ENCODE assay signal across 8 cellular contexts in the genomic region with DNA sequence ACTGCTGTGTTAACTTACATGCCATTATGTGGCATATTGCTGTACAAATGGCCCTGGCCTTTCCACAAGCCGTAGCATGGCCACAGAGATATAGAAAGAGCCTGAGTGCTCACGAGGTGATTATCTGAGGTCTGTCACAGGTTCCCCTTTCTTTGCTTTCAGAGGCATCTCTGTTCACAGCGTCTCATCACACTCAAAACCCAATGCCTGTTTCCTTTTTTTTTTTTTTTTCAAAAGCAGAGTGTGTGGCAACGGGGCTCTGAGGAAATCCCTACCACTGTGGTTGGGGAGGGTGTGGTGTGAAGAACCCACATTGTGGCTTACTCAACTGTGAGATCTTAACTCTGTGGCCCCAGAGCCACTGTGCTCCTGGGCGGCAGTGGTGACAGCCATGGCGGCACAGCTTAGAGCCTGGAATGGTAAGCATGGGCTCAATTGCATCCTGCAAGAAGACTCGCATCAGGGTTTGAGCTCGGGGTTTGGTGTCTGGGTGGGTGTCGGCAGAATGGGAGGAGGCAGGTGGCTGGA. TPM values are rescaled to one million over a fixed set of nuclear protein-coding genes. Genes with fewer than 3 reads are reported as not detected.
DNase-seq lines count a peak whose midpoint lies in the region; ATAC-seq, FAIRE-seq and TF ChIP-seq lines count a peak whose summit lies in the region.

No MANE protein-coding gene starts in this region.

- no peak overlapping the region for H2BK120ac ChIP-seq in mesenchymal stem cell (ENCODE audit: low read depth, low read length)

- H2AFZ ChIP-seq in HepG2 (ENCODE audit: low read length) (no peak overlapping the region), mesenchymal stem cell (ENCODE audit: low read depth, low read length) (no peak overlapping the region)

- H2BK5ac ChIP-seq in mesenchymal stem cell (ENCODE audit: low read depth, low read length, poor library complexity, severe bottlenecking), result no peak overlapping the region

- H3K4me1 Mint-ChIP-seq in immature natural killer cell, result peaks cover 67 to 80% of the 10 kb centered on the region in 2 donors

- H3K36me3 Mint-ChIP-seq in immature natural killer cell, result no peaks in the 10 kb centered on the region

- H3K4me3 ChIP-seq in right lobe of liver (no peak overlapping the region), HepG2 (replicated peaks in 1 of 3; ENCODE audit: insufficient read depth in 1 of 3, low read depth in 2 of 3, low read length in 3 of 3) (no peak overlapping the region), mesenchymal stem cell (ENCODE audit: insufficient read depth in 1 of 2, low read depth in 1 of 2, low read length in 2 of 2) (no peak overlapping the region)

- H3K4ac ChIP-seq in mesenchymal stem cell (ENCODE audit: low read depth in 1 of 2, low read length in 2 of 2), result no peak overlapping the region

- no peak overlapping the region for H3K9ac ChIP-seq in HepG2 (ENCODE audit: insufficient read depth, low read depth, low read length)
- no peak overlapping the region for H3K9ac ChIP-seq in mesenchymal stem cell (ENCODE audit: low read length)

- POLR2A ChIA-PET in HepG2 (lab: Yijun Ruan, JAX), result no interaction called here

- H3K27me3 ChIP-seq in right lobe of liver (no peaks in the 10 kb centered on the region), HepG2 (ENCODE audit: control insufficient read depth in 1 of 2, insufficient read depth in 2 of 2, low read length in 2 of 2) (no peaks in the 10 kb centered on the region), mesenchymal stem cell (ENCODE audit: control insufficient read depth in 1 of 2, insufficient read depth in 1 of 2, low read length in 2 of 2) (peaks cover 0 to 49% of the 10 kb centered on the region in 2 experiments)

- H2BK15ac ChIP-seq in mesenchymal stem cell (ENCODE audit: low read depth, poor library complexity, severe bottlenecking), result no peak overlapping the region

- H4K20me1 ChIP-seq in HepG2 (ENCODE audit: insufficient read depth, low read length), result no peaks in the 10 kb centered on the region

- CTCF ChIA-PET in HepG2 (lab: Yijun Ruan, JAX; ENCODE audit: low intra/inter-chr PET ratio, low total read pairs), result no interaction called here

- no peaks in the 10 kb centered on the region for H3K79me2 ChIP-seq in HepG2 (ENCODE audit: insufficient read depth, low read length)

- H3K27ac ChIP-seq in right lobe of liver, result no peak overlapping the region
- no peak overlapping the region for H3K27ac ChIP-seq in HepG2 (ENCODE audit: extremely low read length, insufficient read depth, low read length)
- no peak overlapping the region for H3K27ac ChIP-seq in mesenchymal stem cell (ENCODE audit: low read length, poor library complexity, severe bottlenecking)

- no TSS peak for BruUV-seq in HepG2 (replicated peaks; lab: Mats Ljungman, UMichigan)

- no peaks in the 10 kb centered on the region for H3K79me1 ChIP-seq in mesenchymal stem cell (replicated peaks; ENCODE audit: low read length, poor library complexity, severe bottlenecking)

- DNase-seq in right lobe of liver (no peak), HepG2 (ENCODE audit: low spot score) (no peak), immature natural killer cell (peak; percentile 91 to 93 (median 92)), NCI-H1092 (lab: John Stamatoyannopoulos, UW) (no peak), mesenchymal stem cell (no peak)
- peak; percentile 62 to 70 for DNase-seq in activated CD4-positive, alpha-beta T cell treated with anti-CD3 and anti-CD28 coated beads, Interleukin-2, amount 50 U/mL, for 48 hours
- peak; percentile 11 to 71 (median 52) for DNase-seq in stimulated activated naive CD4-positive, alpha-beta T cell (lab: John Stamatoyannopoulos, UW)

- H3K23ac ChIP-seq in mesenchymal stem cell (ENCODE audit: low read length in 2 of 2), result no peak overlapping the region

- no peak for TF ChIP-seq CTCF in right lobe of liver (IDR thresholded peaks at IDR 0.05)
- TF ChIP-seq CTCF in HepG2 (CRISPR knock-in tag; IDR thresholded peaks at IDR 0.05), result no peak

- H3K9me3 ChIP-seq in right lobe of liver (no peaks in the 10 kb centered on the region), HepG2 (ENCODE audit: low read length) (no peaks in the 10 kb centered on the region), mesenchymal stem cell (ENCODE audit: control insufficient read depth, low read length) (no peaks in the 10 kb centered on the region)

- H3K18ac ChIP-seq in mesenchymal stem cell (ENCODE audit: low read depth in 1 of 2, low read length in 2 of 2), result no peak overlapping the region

- peaks cover 27 to 34% (median 29%) of the 10 kb centered on the region in 3 donors for H3K27me3 Mint-ChIP-seq in immature natural killer cell (ENCODE audit: low read depth in 3 of 3)

- H2BK12ac ChIP-seq in mesenchymal stem cell (ENCODE audit: low read length in 2 of 2), result no peak overlapping the region

- H3K27ac Mint-ChIP-seq in immature natural killer cell, result peak overlapping the region; percentile 95 to 99 (median 97)

- H3K36me3 ChIP-seq in right lobe of liver, result no peaks in the 10 kb centered on the region
- no peaks in the 10 kb centered on the region for H3K36me3 ChIP-seq in HepG2 (replicated peaks in 1 of 2; ENCODE audit: control insufficient read depth in 1 of 2, insufficient read depth in 2 of 2, low read length in 2 of 2)
- H3K36me3 ChIP-seq in mesenchymal stem cell (ENCODE audit: control insufficient read depth in 1 of 2, insufficient read depth in 2 of 2, low read depth in 1 of 2, low read length in 2 of 2), result no peaks in the 10 kb centered on the region

- TF ChIP-seq POLR2A in right lobe of liver (IDR thresholded peaks at IDR 0.05), result no peak
- TF ChIP-seq POLR2A in HepG2 (IDR thresholded peaks at IDR 0.05; ENCODE audit: insufficient read depth in 1 of 2, low read depth in 2 of 2, low read length in 2 of 2), result no peak

- FAIRE-seq in HepG2 (lab: Jason Lieb, UNC), result no peak

- ATAC-seq in right lobe of liver (peak; percentile 45 to 49 (median 48)), HepG2 (no peak), HG03520 (IDR thresholded peaks at IDR 0.05; ENCODE audit: unreplicated experiment) (peak; percentile 73)

- H3K4me1 ChIP-seq in right lobe of liver (peaks cover 0 to 8% (median 3%) of the 10 kb centered on the region in 4 donors), HepG2 (ENCODE audit: insufficient read depth, low read length) (no peaks in the 10 kb centered on the region), mesenchymal stem cell (ENCODE audit: control insufficient read depth, insufficient read depth, low read depth, low read length) (peaks cover 15% of the 10 kb centered on the region)

- WGBS in right lobe of liver (ENCODE audit: insufficient coverage, low coverage, low lambda C conversion rate, missing lambda C conversion rate), result 54% methylated on average over 4 of the region's 9 CpGs
- 6% methylated on average over 3 of the region's 9 CpGs for WGBS in HepG2 (ENCODE audit: low lambda C conversion rate)
- 96% methylated on average over 8 of the region's 9 CpGs for WGBS in mesenchymal stem cell

- no peak overlapping the region for H4K8ac ChIP-seq in mesenchymal stem cell (ENCODE audit: low read length)

- H3K4me2 ChIP-seq in HepG2 (ENCODE audit: low read depth, low read length) (no peak overlapping the region), mesenchymal stem cell (ENCODE audit: low read length, poor library complexity, severe bottlenecking) (no peak overlapping the region)

- H3K9me3 Mint-ChIP-seq in immature natural killer cell, result no peaks in the 10 kb centered on the region

- in situ Hi-C loops in HepG2 (cut with HindIII; ENCODE audit: extremely low pct_ligation_motif_present, low pct_unique_long_range_greater_than_20kb), result no loop called here

- no peak overlapping the region for H2AK5ac ChIP-seq in mesenchymal stem cell (ENCODE audit: low read length, severe bottlenecking)

- peak overlapping the region; percentile 91 to 96 (median 93) for H3K4me3 Mint-ChIP-seq in immature natural killer cell

- intact Hi-C loops in right lobe of liver (cut with DNase I) (no loop called here), HepG2 (cut with micrococcal nuclease; ENCODE audit: unreplicated experiment) (no loop called here)

- no peak for TF ChIP-seq RAD21 in HepG2 (CRISPR knock-in tag; IDR thresholded peaks at IDR 0.05)

- H3K14ac ChIP-seq in mesenchymal stem cell (ENCODE audit: low read length in 2 of 2), result no peak overlapping the region

- H4K91ac ChIP-seq in mesenchymal stem cell (ENCODE audit: low read length), result no peak overlapping the region

- no peak for TF ChIP-seq EP300 in HepG2 (IDR thresholded peaks at IDR 0.05; ENCODE audit: low read depth in 2 of 2, low read length in 2 of 2)
- TF ChIP-seq EP300 in HepG2 (CRISPR knock-in tag; IDR thresholded peaks at IDR 0.05; ENCODE audit: borderline replicate concordance), result no peak

TF ChIP-seq in HepG2, 621 proteins besides CTCF, POLR2A, EP300 and RAD21 (continues in another document):
- TF ChIP-seq YY1 (IDR thresholded peaks at IDR 0.05; ENCODE audit: insufficient read depth, insufficient replicate concordance, low read depth, low read length) (no peak), ZKSCAN5 (CRISPR knock-in tag; IDR thresholded peaks at IDR 0.05) (no peak), BHLHE40 (IDR thresholded peaks at IDR 0.05; ENCODE audit: low read length) (no peak)

RNA-seq across cellular contexts. Expression of a gene that starts 30.8 kb away (rescaled TPM):
- total RNA-seq in right lobe of liver (1 to 10 TPM; 1.2 to 4.1 (median 2.5) TPM), HepG2 (2016; rRNA removed; fragmentation: Illumina TruSeq; extraction: Trizol) (not detected in 2 replicates)
- total RNA-seq in HepG2 (2016; cell fraction: cytosol; rRNA removed; fragmentation: Illumina TruSeq; extraction: Trizol; ENCODE audit: low read depth), result not detected in 2 replicates
- total RNA-seq in HepG2 (2016; cell fraction: insoluble cytoplasmic fraction; rRNA removed; fragmentation: Illumina TruSeq; extraction: Trizol), result 0.04 TPM in 1 of 2 replicates, not detected in the other
- total RNA-seq in HepG2 (2016; cell fraction: membrane; rRNA removed; fragmentation: Illumina TruSeq; extraction: Trizol), result not detected in 2 replicates
- not detected in 2 replicates for total RNA-seq in HepG2 (2016; cell fraction: nucleus; rRNA removed; fragmentation: Illumina TruSeq; extraction: Trizol)
- polyA plus RNA-seq in HepG2 (2011; rRNA removed) (0.01 TPM in 1 of 2 replicates, not detected in the other), immature natural killer cell (under 1 TPM; 0.10 to 0.19 (median 0.16) TPM)
- not detected in 2 replicates for polyA plus RNA-seq in HepG2 (2011; cell fraction: cytosol; rRNA removed)
- not detected in 2 replicates for polyA plus RNA-seq in HepG2 (2011; cell fraction: nucleus; rRNA removed)
- not detected in 2 replicates for polyA plus RNA-seq in HepG2 (2012)
- not detected in 2 replicates for polyA plus RNA-seq in HepG2 (2016; cell fraction: cytosol; fragmentation: Illumina TruSeq; extraction: Trizol; ENCODE audit: low read depth)
- polyA plus RNA-seq in HepG2 (2016; cell fraction: insoluble cytoplasmic fraction; fragmentation: Illumina TruSeq; extraction: Trizol; ENCODE audit: low read depth), result not detected in 2 replicates
- polyA plus RNA-seq in HepG2 (2016; cell fraction: membrane; fragmentation: Illumina TruSeq; extraction: Trizol; ENCODE audit: low read depth), result not detected in 2 replicates
- polyA plus RNA-seq in HepG2 (2016; cell fraction: nucleus; fragmentation: Illumina TruSeq; extraction: Trizol; ENCODE audit: insufficient read depth, low read depth), result 0.11 TPM in 1 of 2 replicates, not detected in the other
- not detected in 2 replicates for polyA minus RNA-seq in HepG2 (2011; rRNA and poly(A)+ RNA removed; ENCODE audit: low replicate concordance)
- polyA minus RNA-seq in HepG2 (2011; cell fraction: cytosol; rRNA and poly(A)+ RNA removed), result not detected in 2 replicates
- not detected in 2 replicates for polyA minus RNA-seq in HepG2 (2011; cell fraction: nucleus; rRNA and poly(A)+ RNA removed)
- 10.6 TPM for polyA plus RNA-seq in mesenchymal stem cell (2013, experiment 1 of 2)
- 9.8 TPM for polyA plus RNA-seq in mesenchymal stem cell (2013, experiment 2 of 2)

Comparison
In these comparisons a context has a peak if more than half of its experiments do, and no peak if none do; other contexts are left out.
1. DNase-seq: peak in activated CD4-positive, alpha-beta T cell treated with anti-CD3 and anti-CD28 coated beads, Interleukin-2, amount 50 U/mL, for 48 hours (2 of 2), immature natural killer cell (3 of 3) and stimulated activated naive CD4-positive, alpha-beta T cell (6 of 6); none in right lobe of liver (0 of 3), HepG2 (single experiment), NCI-H1092 (single experiment) and mesenchymal stem cell (single experiment).